Comparison of ENCODE assay signal across 36 cellular contexts in genomic region chr17:82327757-82328140, GRCh38. TPM values are rescaled to one million over a fixed set of nuclear protein-coding genes. Genes with fewer than 3 reads are reported as not detected.
"Had no signal": no experiment of that assay in that cellular context is flagged by ENCODE, and none has a peak within 500 bp of the region (broad histone marks: within the 10 kb centered on the region; RNA-seq: fewer than 3 reads in every experiment).

No MANE protein-coding gene starts in this region.

- H3K27ac ChIP-seq: esophagus muscularis mucosa, gastrocnemius medialis, WERI-Rb-1 had no signal

- H3K36me3 ChIP-seq: gastrocnemius medialis, WERI-Rb-1 had no signal

- H3K9me3 Mint-ChIP-seq: activated CD4-positive, alpha-beta T cell treated with anti-CD3 and anti-CD28 coated beads, Interleukin-2, amount 10 ng/mL, durations not matched to agents 7 days and 5 days; activated CD8-positive, alpha-beta T cell treated with anti-CD3 and anti-CD28 coated beads for 36 hours; activated naive CD4-positive, alpha-beta T cell treated with anti-CD3 and anti-CD28 coated beads, Interleukin-2, amount 50 U/mL, for 72 hours; activated T-helper 1 cell treated with anti-CD3 and anti-CD28 coated beads, Interleukin-12 subunit alpha, Interleukin-12 subunit beta, Interleukin-2, Interleukin-4 antibody, amounts not matched to agents 30 ng/mL and 10 ng/mL and 1 ng/mL, durations not matched to agents 14 hours and 24 hours and 36 hours; brain; dendritic cell treated with granulocyte-macrophage colony-stimulating factor and Interleukin-4, amounts not matched to agents 40 ng/mL and 50 ng/mL, for 4 days; memory B cell; nephron progenitor cell; T-helper 2 cell treated with Interferon-gamma antibody and Interleukin-4, amounts not matched to agents 5 μg/mL and 100 μg/mL, for 36 hours had no signal

- DNase-seq: activated CD4-positive, alpha-beta T cell treated with anti-CD3 and anti-CD28 coated beads, Interleukin-2, amount 10 ng/mL, durations not matched to agents 7 days and 5 days; activated CD4-positive, CD25-positive, alpha-beta regulatory T cell treated with anti-CD3 and anti-CD28 coated beads, Interleukin-2, amount 50 U/mL, for 72 hours; activated CD8-positive, alpha-beta memory T cell treated with anti-CD3 and anti-CD28 coated beads, Interleukin-2, amount 10 ng/mL, durations not matched to agents 7 days and 5 days; activated CD8-positive, alpha-beta T cell treated with anti-CD3 and anti-CD28 coated beads for 36 hours; activated gamma-delta T cell treated with Interleukin-2 at 50 U/mL for 16 hours; activated T-cell treated with anti-CD3 and anti-CD28 coated beads for 4 hours; effector memory CD4-positive, alpha-beta T cell; gastrocnemius medialis; head of caudate nucleus; nephron progenitor cell; sigmoid colon; stimulated activated CD4-positive, alpha-beta T cell treated with anti-CD3 and anti-CD28 coated beads, Interleukin-4, amount 100 ng/mL, for 1 hour; stimulated activated naive CD8-positive, alpha-beta T cell treated with anti-CD3 and anti-CD28 coated beads, Interleukin-15, Interleukin-2, amounts not matched to agents 100 U/mL and 50 U/mL, for 24 hours; WERI-Rb-1 had no signal

- H3K27me3 ChIP-seq: sigmoid colon had no signal

- H3K36me3 Mint-ChIP-seq: activated CD8-positive, alpha-beta memory T cell treated with anti-CD3 and anti-CD28 coated beads, Interleukin-2, amount 10 ng/mL, durations not matched to agents 7 days and 5 days; brain; memory B cell had no signal

- H3K4me3 Mint-ChIP-seq: activated CD4-positive, alpha-beta T cell treated with anti-CD3 and anti-CD28 coated beads, Interleukin-2, amount 10 ng/mL, durations not matched to agents 7 days and 5 days; activated CD8-positive, alpha-beta memory T cell treated with anti-CD3 and anti-CD28 coated beads, Interleukin-2, amount 10 ng/mL, durations not matched to agents 7 days and 5 days; activated CD8-positive, alpha-beta T cell treated with anti-CD3 and anti-CD28 coated beads for 36 hours; activated T-helper 1 cell treated with anti-CD3 and anti-CD28 coated beads, Interleukin-12 subunit alpha, Interleukin-12 subunit beta, Interleukin-2, Interleukin-4 antibody, amounts not matched to agents 30 ng/mL and 10 ng/mL and 1 ng/mL, durations not matched to agents 14 hours and 24 hours and 36 hours; dendritic cell treated with granulocyte-macrophage colony-stimulating factor and Interleukin-4, amounts not matched to agents 40 ng/mL and 50 ng/mL, for 4 days; memory B cell; nephron progenitor cell; T-helper 2 cell treated with Interferon-gamma antibody and Interleukin-4, amounts not matched to agents 5 μg/mL and 100 μg/mL, for 36 hours had no signal

- ATAC-seq: activated CD8-positive, alpha-beta memory T cell treated with anti-CD3 and anti-CD28 coated beads, Interleukin-2, amount 10 ng/mL, durations not matched to agents 7 days and 5 days; activated CD8-positive, alpha-beta T cell treated with anti-CD3 and anti-CD28 coated beads for 36 hours; activated naive CD4-positive, alpha-beta T cell treated with anti-CD3 and anti-CD28 coated beads, Interleukin-2, amount 50 U/mL, for 72 hours; gastrocnemius medialis; left cardiac atrium; stimulated activated naive CD8-positive, alpha-beta T cell treated with anti-CD3 and anti-CD28 coated beads, Interleukin-15, Interleukin-2, amounts not matched to agents 100 U/mL and 50 U/mL, for 24 hours had no signal

- H3K9me3 ChIP-seq: esophagus muscularis mucosa, gastrocnemius medialis, sigmoid colon had no signal

- H3K4me3 ChIP-seq: esophagus muscularis mucosa, gastrocnemius medialis, sigmoid colon had no signal

- FAIRE-seq: endothelial cell of umbilical vein, islet of Langerhans, TTC549 had no signal

- H3K27ac Mint-ChIP-seq: activated CD4-positive, alpha-beta T cell treated with anti-CD3 and anti-CD28 coated beads, Interleukin-2, amount 10 ng/mL, durations not matched to agents 7 days and 5 days; activated CD8-positive, alpha-beta memory T cell treated with anti-CD3 and anti-CD28 coated beads, Interleukin-2, amount 10 ng/mL, durations not matched to agents 7 days and 5 days; activated CD8-positive, alpha-beta T cell treated with anti-CD3 and anti-CD28 coated beads for 36 hours; activated naive CD4-positive, alpha-beta T cell treated with anti-CD3 and anti-CD28 coated beads, Interleukin-2, amount 50 U/mL, for 72 hours; activated T-helper 1 cell treated with anti-CD3 and anti-CD28 coated beads, Interleukin-12 subunit alpha, Interleukin-12 subunit beta, Interleukin-2, Interleukin-4 antibody, amounts not matched to agents 30 ng/mL and 10 ng/mL and 1 ng/mL, durations not matched to agents 14 hours and 24 hours and 36 hours; dendritic cell treated with granulocyte-macrophage colony-stimulating factor and Interleukin-4, amounts not matched to agents 40 ng/mL and 50 ng/mL, for 4 days; memory B cell; nephron progenitor cell; T-helper 2 cell treated with Interferon-gamma antibody and Interleukin-4, amounts not matched to agents 5 μg/mL and 100 μg/mL, for 36 hours had no signal

RNA-seq across cellular contexts. Expression of gene CD7, which starts 10.3 kb away (rescaled TPM):
- total RNA-seq: chondrocyte, endothelial cell of umbilical vein, renal cortical epithelial cell had no signal
- polyA plus RNA-seq: endothelial cell of umbilical vein had no signal

RNA-seq across cellular contexts. Expression of gene TEX19, which starts 31.3 kb away (rescaled TPM):
- total RNA-seq: activated CD8-positive, alpha-beta T cell treated with anti-CD3 and anti-CD28 coated beads for 36 hours; aorta; cardiac septum; chondrocyte; endothelial cell of umbilical vein; esophagus muscularis mucosa; left cardiac atrium; lower leg skin; mononuclear cell; omental fat pad; posterior vena cava; sigmoid colon; subcutaneous adipose tissue; urinary bladder had no signal
- polyA plus RNA-seq: adipose tissue, aorta, urinary bladder had no signal

RNA-seq across cellular contexts. Expression of gene UTS2R, which starts 43.8 kb away (rescaled TPM):
- total RNA-seq: activated CD4-positive, alpha-beta T cell treated with anti-CD3 and anti-CD28 coated beads, Interleukin-2, amount 10 ng/mL, durations not matched to agents 7 days and 5 days; activated CD8-positive, alpha-beta T cell treated with anti-CD3 and anti-CD28 coated beads for 36 hours; activated T-helper 1 cell treated with anti-CD3 and anti-CD28 coated beads, Interleukin-12 subunit alpha, Interleukin-12 subunit beta, Interleukin-2, Interleukin-4 antibody, amounts not matched to agents 30 ng/mL and 10 ng/mL and 1 ng/mL, durations not matched to agents 14 hours and 24 hours and 36 hours; aorta; chondrocyte; endothelial cell of umbilical vein; esophagus muscularis mucosa; gastrocnemius medialis; lower leg skin; mononuclear cell; omental fat pad; posterior vena cava; sigmoid colon; subcutaneous adipose tissue; urinary bladder had no signal
- polyA plus RNA-seq: aorta, endothelial cell of umbilical vein, sigmoid colon, urinary bladder had no signal
